13 cellular contexts compared by ENCODE assay signal in the genomic region with DNA sequence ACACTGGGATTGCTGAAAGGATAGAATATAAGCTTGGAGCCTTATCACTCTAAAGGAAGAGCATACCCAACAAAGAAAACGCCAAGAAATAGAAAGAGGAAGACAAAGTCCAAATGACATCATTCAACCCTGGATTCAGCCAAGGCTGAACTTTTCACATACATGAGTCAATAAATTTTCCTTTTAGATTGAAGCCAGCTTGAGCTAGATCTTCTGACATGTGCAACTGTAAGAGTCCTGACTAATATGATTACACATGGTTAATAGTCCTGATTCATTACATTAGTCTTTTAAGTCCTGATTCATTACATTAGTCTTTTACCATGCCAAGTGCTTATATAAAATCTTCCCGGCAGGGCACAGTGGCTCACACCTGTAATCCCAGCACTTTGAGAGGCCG. TPM values are rescaled to one million over a fixed set of nuclear protein-coding genes. Genes with fewer than 3 reads are reported as not detected.
DNase-seq lines count a peak whose midpoint lies in the region; ATAC-seq and TF ChIP-seq lines count a peak whose summit lies in the region.
"Had no signal": no experiment of that assay in that cellular context is flagged by ENCODE, and none has a peak within 500 bp of the region (broad histone marks: within the 10 kb centered on the region; RNA-seq: fewer than 3 reads in every experiment).

No MANE protein-coding gene starts in this region.

- no peak for TF ChIP-seq CTCF in AG09319 (IDR thresholded peaks at IDR 0.05; ENCODE audit: low read depth, low read length)
- TF ChIP-seq CTCF in hepatocyte (IDR thresholded peaks at IDR 0.05; ENCODE audit: poor library complexity), result no peak
- TF ChIP-seq CTCF in tibial artery (IDR thresholded peaks at IDR 0.05), result no peak

- H3K9me3 ChIP-seq in adipocyte (ENCODE audit: control insufficient read depth, low read length) (no peaks in the 10 kb centered on the region), hepatocyte (ENCODE audit: low read depth) (no peaks in the 10 kb centered on the region), tibial artery (no peaks in the 10 kb centered on the region)

- WGBS in hepatocyte (ENCODE audit: low lambda C conversion rate, missing lambda C conversion rate), result 88% methylated on average over 3 of the region's 3 CpGs

- H3K36me3 ChIP-seq in adipocyte (ENCODE audit: control insufficient read depth, insufficient read depth, low read length, severe bottlenecking) (no peaks in the 10 kb centered on the region), hepatocyte (replicated peaks; ENCODE audit: insufficient read depth, low read depth) (no peaks in the 10 kb centered on the region), tibial artery (no peaks in the 10 kb centered on the region)

- no peak overlapping the region for H3K4me2 ChIP-seq in hepatocyte

- H3K27ac Mint-ChIP-seq in natural killer cell treated with Interleukin-12 subunit alpha and Interleukin-12 subunit beta and Interleukin-15 and Interleukin-18, amount 100 ng/mL, for 72 hours, result no peak overlapping the region
- H3K27ac Mint-ChIP-seq: activated CD4-positive, alpha-beta T cell treated with anti-CD3 and anti-CD28 coated beads, Interleukin-2, amount 10 ng/mL, durations not matched to agents 24 days and 14 days; activated naive CD8-positive, alpha-beta T cell had no signal

- H3K4me3 ChIP-seq in adipocyte (ENCODE audit: low read length) (peak overlapping the region; percentile 21), hepatocyte (no peak overlapping the region), tibial artery (no peak overlapping the region)

- H2AFZ ChIP-seq in hepatocyte, result no peak overlapping the region

- no peaks in the 10 kb centered on the region for H3K4me1 Mint-ChIP-seq in natural killer cell treated with Interleukin-12 subunit alpha and Interleukin-12 subunit beta and Interleukin-15 and Interleukin-18, amount 100 ng/mL, for 72 hours (ENCODE audit: low read depth in 2 of 2)
- H3K4me1 Mint-ChIP-seq: activated CD4-positive, alpha-beta T cell treated with anti-CD3 and anti-CD28 coated beads, Interleukin-2, amount 10 ng/mL, durations not matched to agents 24 days and 14 days had no signal

- H3K4me3 Mint-ChIP-seq in natural killer cell treated with Interleukin-12 subunit alpha and Interleukin-12 subunit beta and Interleukin-15 and Interleukin-18, amount 100 ng/mL, for 72 hours, result no peak overlapping the region
- H3K4me3 Mint-ChIP-seq: activated CD4-positive, alpha-beta T cell treated with anti-CD3 and anti-CD28 coated beads, Interleukin-2, amount 10 ng/mL, durations not matched to agents 24 days and 14 days; activated naive CD8-positive, alpha-beta T cell had no signal

- ATAC-seq in natural killer cell treated with Interleukin-12 subunit alpha and Interleukin-12 subunit beta and Interleukin-15 and Interleukin-18, amount 100 ng/mL, for 72 hours, result no peak
- ATAC-seq in HG03045 (IDR thresholded peaks at IDR 0.05; ENCODE audit: unreplicated experiment), result no peak

- no peaks in the 10 kb centered on the region for H3K9me3 Mint-ChIP-seq in natural killer cell treated with Interleukin-12 subunit alpha and Interleukin-12 subunit beta and Interleukin-15 and Interleukin-18, amount 100 ng/mL, for 72 hours
- H3K9me3 Mint-ChIP-seq: activated CD4-positive, alpha-beta T cell treated with anti-CD3 and anti-CD28 coated beads, Interleukin-2, amount 10 ng/mL, durations not matched to agents 24 days and 14 days had no signal

- no peaks in the 10 kb centered on the region for H4K20me1 ChIP-seq in hepatocyte (ENCODE audit: insufficient read depth, poor library complexity, severe bottlenecking)

- H3K9me2 ChIP-seq in hepatocyte (replicated peaks; ENCODE audit: insufficient read depth), result no peaks in the 10 kb centered on the region

- intact Hi-C loops in tibial artery (cut with DNase I; ENCODE audit: low total_unique reads), result no loop called here

- DNase-seq in AG09319 (ENCODE audit: extremely low read depth, low read depth) (peak; percentile 49), HT-29 (ENCODE audit: low spot score) (peak; percentile 44), adipocyte (ENCODE audit: low read depth) (peak; percentile 34), hepatocyte (ENCODE audit: low spot score) (peak; percentile 59), tibial artery (no peak)
- DNase-seq in activated CD8-positive, alpha-beta memory T cell treated with anti-CD3 and anti-CD28 coated beads, Interleukin-2, amount 50 U/mL, for 48 hours, result no peak
- DNase-seq in natural killer cell treated with Interleukin-12 subunit alpha and Interleukin-12 subunit beta and Interleukin-15 and Interleukin-18, amount 100 ng/mL, for 72 hours (ENCODE audit: low spot score), result no peak
- DNase-seq: activated CD4-positive, alpha-beta T cell treated with anti-CD3 and anti-CD28 coated beads, Interleukin-2, amount 10 ng/mL, durations not matched to agents 24 days and 14 days; mesendoderm; NCI-H1930; RPMI8226 had no signal

- H3K27ac ChIP-seq in hepatocyte, result peak overlapping the region; percentile 80
- H3K27ac ChIP-seq in tibial artery, result no peak overlapping the region

- no peaks in the 10 kb centered on the region for H3K36me3 Mint-ChIP-seq in natural killer cell treated with Interleukin-12 subunit alpha and Interleukin-12 subunit beta and Interleukin-15 and Interleukin-18, amount 100 ng/mL, for 72 hours
- H3K36me3 Mint-ChIP-seq: activated naive CD8-positive, alpha-beta T cell had no signal

- H3K27me3 Mint-ChIP-seq in natural killer cell treated with Interleukin-12 subunit alpha and Interleukin-12 subunit beta and Interleukin-15 and Interleukin-18, amount 100 ng/mL, for 72 hours, result peaks cover 0 to 4% of the 10 kb centered on the region in 2 donors

- H3K27me3 ChIP-seq in adipocyte (replicated peaks; ENCODE audit: control insufficient read depth, insufficient read depth, low read length), result no peaks in the 10 kb centered on the region
- no peaks in the 10 kb centered on the region for H3K27me3 ChIP-seq in hepatocyte
- no peaks in the 10 kb centered on the region for H3K27me3 ChIP-seq in tibial artery

- peaks cover 14% of the 10 kb centered on the region for H3K4me1 ChIP-seq in adipocyte (ENCODE audit: control insufficient read depth, insufficient read depth, low read length)
- no peaks in the 10 kb centered on the region for H3K4me1 ChIP-seq in hepatocyte (ENCODE audit: insufficient read depth)
- no peaks in the 10 kb centered on the region for H3K4me1 ChIP-seq in tibial artery

- no peak overlapping the region for H3K9ac ChIP-seq in adipocyte (ENCODE audit: low read length)

- no peaks in the 10 kb centered on the region for H3K79me2 ChIP-seq in hepatocyte

RNA-seq across cellular contexts. Expression of gene DENND6A, which starts 13.6 kb away (rescaled TPM):
- total RNA-seq in HT-29 (2014; rRNA removed; shearing (Covaris generic)), result 6.8 and 7.8 TPM in 2 replicates
- 19.3 and 20.3 TPM in 2 replicates for total RNA-seq in hepatocyte
- 6.3 and 8.1 TPM in 2 replicates for polyA plus RNA-seq in hepatocyte
- total RNA-seq in natural killer cell treated with Interleukin-12 subunit alpha and Interleukin-12 subunit beta and Interleukin-15 and Interleukin-18, amount 100 ng/mL, for 72 hours, result 10 to 100 TPM; 19.2 to 28.6 TPM

RNA-seq across cellular contexts. Expression of gene SLMAP, which starts 49.6 kb away (rescaled TPM):
- 51.7 and 57.2 TPM in 2 replicates for total RNA-seq in HT-29 (2014; rRNA removed; shearing (Covaris generic))
- total RNA-seq in hepatocyte, result 44.5 and 46.0 TPM in 2 replicates
- 22.8 and 27.6 TPM in 2 replicates for polyA plus RNA-seq in hepatocyte
- total RNA-seq in natural killer cell treated with Interleukin-12 subunit alpha and Interleukin-12 subunit beta and Interleukin-15 and Interleukin-18, amount 100 ng/mL, for 72 hours, result 100 to 1,000 TPM in 1 of 2 donors, 10 to 100 TPM in 1; 57.3 to 103 TPM

Comparison
In these comparisons a context has a peak if more than half of its experiments do, and no peak if none do; other contexts are left out.
1. DNase-seq: peak in AG09319 (single experiment), HT-29 (single experiment), adipocyte (single experiment) and hepatocyte (single experiment); none in activated CD8-positive, alpha-beta memory T cell treated with anti-CD3 and anti-CD28 coated beads, Interleukin-2, amount 50 U/mL, for 48 hours (single experiment), natural killer cell treated with Interleukin-12 subunit alpha and Interleukin-12 subunit beta and Interleukin-15 and Interleukin-18, amount 100 ng/mL, for 72 hours (single experiment) and tibial artery (0 of 2).